Comparison of ENCODE assay signal across 8 cellular contexts in genomic region chr2:200730302-200730701, GRCh38.
"Had no signal": no experiment of that assay in that cellular context is flagged by ENCODE, and none has a peak within 500 bp of the region (broad histone marks: within the 10 kb centered on the region; RNA-seq: fewer than 3 reads in every experiment).

No MANE protein-coding gene starts in this region.

- H3K27ac ChIP-seq: HL-60, KMS-11 had no signal

- H3K4me1 ChIP-seq: HAP-1 had no signal

- H2AFZ ChIP-seq: GM23338 had no signal

- ATAC-seq: HCT116 had no signal

- H3K4me3 ChIP-seq: GM23338, HAP-1 had no signal

- H3K36me3 ChIP-seq: HAP-1 had no signal

- H3K4me2 ChIP-seq: KMS-11 had no signal

- H3K9me3 ChIP-seq: HAP-1 had no signal

- H3K9ac ChIP-seq: KMS-11 had no signal

- DNase-seq: H7, HFFc6, KBM-7 had no signal
